Comparison of ENCODE assay signal across 1 cellular context in the genomic region with DNA sequence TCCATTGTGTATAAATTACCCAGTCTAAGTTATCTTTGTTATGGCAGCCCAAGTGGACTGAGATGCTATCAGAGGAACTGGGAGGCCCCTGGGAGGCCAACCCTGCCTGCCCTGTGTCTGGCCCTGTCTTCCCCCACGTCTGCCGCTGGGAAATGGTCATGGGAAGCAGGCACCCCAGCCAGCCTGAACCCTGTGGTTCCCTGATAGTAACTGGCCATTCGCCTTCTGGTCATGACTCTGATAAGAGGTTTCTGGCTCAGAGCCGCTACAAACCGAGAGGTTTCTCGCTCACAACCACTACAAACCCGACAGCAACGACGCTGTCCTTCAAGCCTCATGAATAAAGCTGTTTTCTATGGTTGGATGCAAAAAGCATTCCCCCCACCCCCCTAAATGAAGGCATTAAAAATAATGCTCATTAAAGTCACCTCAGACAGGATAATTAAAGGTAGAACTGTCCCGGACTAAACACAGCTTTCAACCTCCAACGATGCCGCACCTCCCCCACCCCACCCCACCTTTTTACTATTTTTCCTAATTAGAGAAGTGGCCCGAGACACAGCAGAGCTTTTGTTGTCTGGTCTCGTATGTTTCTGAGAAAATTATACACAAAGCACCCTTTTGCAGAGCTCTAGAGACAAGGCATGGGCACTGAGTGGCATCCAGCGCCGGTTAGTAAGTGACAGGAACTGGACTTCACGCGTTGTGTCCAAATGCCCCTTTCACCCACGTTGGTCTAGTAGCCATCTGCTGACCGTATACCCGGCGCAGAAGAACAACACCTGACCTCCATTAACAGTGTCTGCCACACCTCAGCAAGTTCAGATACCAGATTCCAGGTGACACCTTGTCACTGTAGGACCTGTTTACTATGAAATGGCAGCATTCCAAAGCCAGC.
TF ChIP-seq lines count a peak whose summit lies in the region.

No MANE protein-coding gene starts in this region.

TF ChIP-seq in K562, 482 proteins besides CTCF, POLR2A, EP300 and RAD21 (continued from another document and continues in another):
- no peak for TF ChIP-seq ZSCAN29 (IDR thresholded peaks at IDR 0.05)
- TF ChIP-seq ZNF551 (CRISPR knock-in tag; IDR thresholded peaks at IDR 0.05) = no peak
- peak; percentile 47; the same call in 1 of the 2 replicates for TF ChIP-seq SPI1 (IDR thresholded peaks at IDR 0.05; ENCODE audit: borderline replicate concordance, low read depth, low read length)
- TF ChIP-seq, protein P1, sequence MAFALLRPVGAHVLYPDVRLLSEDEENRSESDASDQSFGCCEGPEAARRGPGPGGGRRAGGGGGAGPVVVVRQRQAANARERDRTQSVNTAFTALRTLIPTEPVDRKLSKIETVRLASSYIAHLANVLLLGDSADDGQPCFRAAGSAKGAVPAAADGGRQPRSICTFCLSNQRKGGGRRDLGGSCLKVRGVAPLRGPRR (CRISPR knock-in tag; IDR thresholded peaks at IDR 0.05) = no peak
- no peak for TF ChIP-seq RFX1 (IDR thresholded peaks at IDR 0.05)
- no peak for TF ChIP-seq KLF6 (CRISPR knock-in tag; IDR thresholded peaks at IDR 0.05; ENCODE audit: borderline replicate concordance)
- TF ChIP-seq ZFP30 (CRISPR knock-in tag; IDR thresholded peaks at IDR 0.05; ENCODE audit: borderline replicate concordance) = no peak
- TF ChIP-seq TCF3 (CRISPR knock-in tag; IDR thresholded peaks at IDR 0.05) = peak; percentile 97
- TF ChIP-seq ZBED1 (IDR thresholded peaks at IDR 0.05) = peak; percentile 93
- TF ChIP-seq, protein P2, sequence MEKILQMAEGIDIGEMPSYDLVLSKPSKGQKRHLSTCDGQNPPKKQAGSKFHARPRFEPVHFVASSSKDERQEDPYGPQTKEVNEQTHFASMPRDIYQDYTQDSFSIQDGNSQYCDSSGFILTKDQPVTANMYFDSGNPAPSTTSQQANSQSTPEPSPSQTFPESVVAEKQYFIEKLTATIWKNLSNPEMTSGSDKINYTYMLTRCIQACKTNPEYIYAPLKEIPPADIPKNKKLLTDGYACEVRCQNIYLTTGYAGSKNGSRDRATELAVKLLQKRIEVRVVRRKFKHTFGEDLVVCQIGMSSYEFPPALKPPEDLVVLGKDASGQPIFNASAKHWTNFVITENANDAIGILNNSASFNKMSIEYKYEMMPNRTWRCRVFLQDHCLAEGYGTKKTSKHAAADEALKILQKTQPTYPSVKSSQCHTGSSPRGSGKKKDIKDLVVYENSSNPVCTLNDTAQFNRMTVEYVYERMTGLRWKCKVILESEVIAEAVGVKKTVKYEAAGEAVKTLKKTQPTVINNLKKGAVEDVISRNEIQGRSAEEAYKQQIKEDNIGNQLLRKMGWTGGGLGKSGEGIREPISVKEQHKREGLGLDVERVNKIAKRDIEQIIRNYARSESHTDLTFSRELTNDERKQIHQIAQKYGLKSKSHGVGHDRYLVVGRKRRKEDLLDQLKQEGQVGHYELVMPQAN (IDR thresholded peaks at IDR 0.05; ENCODE audit: borderline replicate concordance) = no peak
- TF ChIP-seq CSDE1 (IDR thresholded peaks at IDR 0.05) = no peak
- peak; percentile 89 for TF ChIP-seq MYNN (IDR thresholded peaks at IDR 0.05)
- no peak for TF ChIP-seq MYNN (CRISPR knock-in tag; IDR thresholded peaks at IDR 0.05)
- peak; percentile 67 for TF ChIP-seq TBP (optimal IDR thresholded peaks at IDR 0.05; ENCODE audit: low read depth, low read length)
- TF ChIP-seq EGR1 (conservative IDR thresholded peaks at IDR 0.05) = peak; percentile 50
- no peak for TF ChIP-seq RBM25 (IDR thresholded peaks at IDR 0.05; ENCODE audit: low read depth, low read length, severe bottlenecking)
- TF ChIP-seq, protein P3, sequence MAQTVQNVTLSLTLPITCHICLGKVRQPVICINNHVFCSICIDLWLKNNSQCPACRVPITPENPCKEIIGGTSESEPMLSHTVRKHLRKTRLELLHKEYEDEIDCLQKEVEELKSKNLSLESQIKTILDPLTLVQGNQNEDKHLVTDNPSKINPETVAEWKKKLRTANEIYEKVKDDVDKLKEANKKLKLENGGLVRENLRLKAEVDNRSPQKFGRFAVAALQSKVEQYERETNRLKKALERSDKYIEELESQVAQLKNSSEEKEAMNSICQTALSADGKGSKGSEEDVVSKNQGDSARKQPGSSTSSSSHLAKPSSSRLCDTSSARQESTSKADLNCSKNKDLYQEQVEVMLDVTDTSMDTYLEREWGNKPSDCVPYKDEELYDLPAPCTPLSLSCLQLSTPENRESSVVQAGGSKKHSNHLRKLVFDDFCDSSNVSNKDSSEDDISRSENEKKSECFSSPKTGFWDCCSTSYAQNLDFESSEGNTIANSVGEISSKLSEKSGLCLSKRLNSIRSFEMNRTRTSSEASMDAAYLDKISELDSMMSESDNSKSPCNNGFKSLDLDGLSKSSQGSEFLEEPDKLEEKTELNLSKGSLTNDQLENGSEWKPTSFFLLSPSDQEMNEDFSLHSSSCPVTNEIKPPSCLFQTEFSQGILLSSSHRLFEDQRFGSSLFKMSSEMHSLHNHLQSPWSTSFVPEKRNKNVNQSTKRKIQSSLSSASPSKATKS (CRISPR knock-in tag; IDR thresholded peaks at IDR 0.05) = no peak
- peak; percentile 98 for TF ChIP-seq LEF1 (IDR thresholded peaks at IDR 0.05)
- no peak for TF ChIP-seq ZNF354B (CRISPR knock-in tag; IDR thresholded peaks at IDR 0.05)
- no peak for TF ChIP-seq ZNF134 (CRISPR knock-in tag; conservative IDR thresholded peaks at IDR 0.05)
- TF ChIP-seq, protein P4, sequence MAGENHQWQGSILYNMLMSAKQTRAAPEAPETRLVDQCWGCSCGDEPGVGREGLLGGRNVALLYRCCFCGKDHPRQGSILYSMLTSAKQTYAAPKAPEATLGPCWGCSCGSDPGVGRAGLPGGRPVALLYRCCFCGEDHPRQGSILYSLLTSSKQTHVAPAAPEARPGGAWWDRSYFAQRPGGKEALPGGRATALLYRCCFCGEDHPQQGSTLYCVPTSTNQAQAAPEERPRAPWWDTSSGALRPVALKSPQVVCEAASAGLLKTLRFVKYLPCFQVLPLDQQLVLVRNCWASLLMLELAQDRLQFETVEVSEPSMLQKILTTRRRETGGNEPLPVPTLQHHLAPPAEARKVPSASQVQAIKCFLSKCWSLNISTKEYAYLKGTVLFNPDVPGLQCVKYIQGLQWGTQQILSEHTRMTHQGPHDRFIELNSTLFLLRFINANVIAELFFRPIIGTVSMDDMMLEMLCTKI (IDR thresholded peaks at IDR 0.05; ENCODE audit: partially characterized antibody) = no peak
- TF ChIP-seq JUN (IDR thresholded peaks at IDR 0.05; ENCODE audit: borderline replicate concordance, low read depth, low read length) = peak; percentile 58; the same call in 1 of the 2 replicates
- TF ChIP-seq JUN (CRISPR knock-in tag; IDR thresholded peaks at IDR 0.05; ENCODE audit: borderline replicate concordance) = no peak
- TF ChIP-seq RBM22 (IDR thresholded peaks at IDR 0.05; ENCODE audit: low read depth, low read length, poor library complexity, severe bottlenecking) = no peak
- TF ChIP-seq ZFX (CRISPR knock-in tag; IDR thresholded peaks at IDR 0.05) = no peak
- peak; percentile 95 to 99; a peak in 3 of 4 replicates for TF ChIP-seq TBL1XR1 (IDR thresholded peaks at IDR 0.05; ENCODE audit: low read length in 2 of 2)
- TF ChIP-seq ZSCAN32 (CRISPR knock-in tag; IDR thresholded peaks at IDR 0.05) = no peak
- no peak for TF ChIP-seq NFYB (IDR thresholded peaks at IDR 0.05; ENCODE audit: extremely low read depth, insufficient read length)
- no peak for TF ChIP-seq ZNF583 (CRISPR knock-in tag; IDR thresholded peaks at IDR 0.05)
- TF ChIP-seq, protein P5, sequence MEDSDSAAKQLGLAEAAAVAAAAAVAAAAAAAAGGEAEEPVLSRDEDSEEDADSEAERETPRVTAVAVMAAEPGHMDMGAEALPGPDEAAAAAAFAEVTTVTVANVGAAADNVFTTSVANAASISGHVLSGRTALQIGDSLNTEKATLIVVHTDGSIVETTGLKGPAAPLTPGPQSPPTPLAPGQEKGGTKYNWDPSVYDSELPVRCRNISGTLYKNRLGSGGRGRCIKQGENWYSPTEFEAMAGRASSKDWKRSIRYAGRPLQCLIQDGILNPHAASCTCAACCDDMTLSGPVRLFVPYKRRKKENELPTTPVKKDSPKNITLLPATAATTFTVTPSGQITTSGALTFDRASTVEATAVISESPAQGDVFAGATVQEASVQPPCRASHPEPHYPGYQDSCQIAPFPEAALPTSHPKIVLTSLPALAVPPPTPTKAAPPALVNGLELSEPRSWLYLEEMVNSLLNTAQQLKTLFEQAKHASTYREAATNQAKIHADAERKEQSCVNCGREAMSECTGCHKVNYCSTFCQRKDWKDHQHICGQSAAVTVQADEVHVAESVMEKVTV (CRISPR knock-in tag; IDR thresholded peaks at IDR 0.05) = no peak
- TF ChIP-seq CREB1 (IDR thresholded peaks at IDR 0.05) = peak; percentile 65; the same call in 1 of the 2 replicates
- TF ChIP-seq CREB1 (CRISPR knock-in tag; IDR thresholded peaks at IDR 0.05) = no peak
- TF ChIP-seq NFXL1 (CRISPR knock-in tag; IDR thresholded peaks at IDR 0.05) = no peak
- TF ChIP-seq BRF1 (IDR thresholded peaks at IDR 0.05; ENCODE audit: borderline replicate concordance, extremely low read depth, insufficient read length) = no peak
- TF ChIP-seq BRD4 (IDR thresholded peaks at IDR 0.05) = no peak; the same call in 1 of the 2 replicates
- TF ChIP-seq MIER1 (IDR thresholded peaks at IDR 0.05; ENCODE audit: low read depth) = no peak
- TF ChIP-seq PYGO2 (tag; IDR thresholded peaks at IDR 0.05) = peak; percentile 72; the same call in 1 of the 2 replicates
- peak; percentile 88 to 90 for TF ChIP-seq NCOA2 (IDR thresholded peaks at IDR 0.05; ENCODE audit: partially characterized antibody in 2 of 2)
- TF ChIP-seq, protein P6, sequence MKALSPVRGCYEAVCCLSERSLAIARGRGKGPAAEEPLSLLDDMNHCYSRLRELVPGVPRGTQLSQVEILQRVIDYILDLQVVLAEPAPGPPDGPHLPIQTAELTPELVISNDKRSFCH (CRISPR knock-in tag; IDR thresholded peaks at IDR 0.05) = no peak
- TF ChIP-seq, protein P6 (tag; IDR thresholded peaks at IDR 0.05) = peak; percentile 68
- no peak for TF ChIP-seq HDAC8 (tag; IDR thresholded peaks at IDR 0.05)
- TF ChIP-seq HDAC6 (IDR thresholded peaks at IDR 0.05; ENCODE audit: low read depth, low read length) = no peak
- TF ChIP-seq XRCC4 (IDR thresholded peaks at IDR 0.05; ENCODE audit: extremely low read depth, insufficient read depth, insufficient read length) = no peak
- TF ChIP-seq SNRNP70 (optimal IDR thresholded peaks at IDR 0.05; ENCODE audit: low read depth, low read length) = no peak
- no peak for TF ChIP-seq IFI16 (CRISPR knock-in tag; IDR thresholded peaks at IDR 0.05)
- TF ChIP-seq FOS (IDR thresholded peaks at IDR 0.05; ENCODE audit: extremely low read depth, insufficient read length) = no peak
- TF ChIP-seq HNRNPH1 (optimal IDR thresholded peaks at IDR 0.05; ENCODE audit: low read depth, low read length) = no peak
- TF ChIP-seq, protein P7, sequence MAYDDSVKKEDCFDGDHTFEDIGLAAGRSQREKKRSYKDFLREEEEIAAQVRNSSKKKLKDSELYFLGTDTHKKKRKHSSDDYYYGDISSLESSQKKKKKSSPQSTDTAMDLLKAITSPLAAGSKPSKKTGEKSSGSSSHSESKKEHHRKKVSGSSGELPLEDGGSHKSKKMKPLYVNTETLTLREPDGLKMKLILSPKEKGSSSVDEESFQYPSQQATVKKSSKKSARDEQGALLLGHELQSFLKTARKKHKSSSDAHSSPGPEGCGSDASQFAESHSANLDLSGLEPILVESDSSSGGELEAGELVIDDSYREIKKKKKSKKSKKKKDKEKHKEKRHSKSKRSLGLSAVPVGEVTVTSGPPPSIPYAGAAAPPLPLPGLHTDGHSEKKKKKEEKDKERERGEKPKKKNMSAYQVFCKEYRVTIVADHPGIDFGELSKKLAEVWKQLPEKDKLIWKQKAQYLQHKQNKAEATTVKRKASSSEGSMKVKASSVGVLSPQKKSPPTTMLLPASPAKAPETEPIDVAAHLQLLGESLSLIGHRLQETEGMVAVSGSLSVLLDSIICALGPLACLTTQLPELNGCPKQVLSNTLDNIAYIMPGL (CRISPR knock-in tag; IDR thresholded peaks at IDR 0.05) = no peak
- TF ChIP-seq, protein P8, sequence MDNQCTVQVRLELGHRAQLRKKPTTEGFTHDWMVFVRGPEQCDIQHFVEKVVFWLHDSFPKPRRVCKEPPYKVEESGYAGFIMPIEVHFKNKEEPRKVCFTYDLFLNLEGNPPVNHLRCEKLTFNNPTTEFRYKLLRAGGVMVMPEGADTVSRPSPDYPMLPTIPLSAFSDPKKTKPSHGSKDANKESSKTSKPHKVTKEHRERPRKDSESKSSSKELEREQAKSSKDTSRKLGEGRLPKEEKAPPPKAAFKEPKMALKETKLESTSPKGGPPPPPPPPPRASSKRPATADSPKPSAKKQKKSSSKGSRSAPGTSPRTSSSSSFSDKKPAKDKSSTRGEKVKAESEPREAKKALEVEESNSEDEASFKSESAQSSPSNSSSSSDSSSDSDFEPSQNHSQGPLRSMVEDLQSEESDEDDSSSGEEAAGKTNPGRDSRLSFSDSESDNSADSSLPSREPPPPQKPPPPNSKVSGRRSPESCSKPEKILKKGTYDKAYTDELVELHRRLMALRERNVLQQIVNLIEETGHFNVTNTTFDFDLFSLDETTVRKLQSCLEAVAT (IDR thresholded peaks at IDR 0.05) = peak in 1 of 2 experiments; percentile 64; a peak in 1 of 4 replicates
- no peak for TF ChIP-seq ZNF174 (CRISPR knock-in tag; IDR thresholded peaks at IDR 0.05)
- TF ChIP-seq MCM7 (IDR thresholded peaks at IDR 0.05) = no peak
- peak; percentile 66 for TF ChIP-seq L3MBTL2 (IDR thresholded peaks at IDR 0.05)
- no peak for TF ChIP-seq ZNF324 (CRISPR knock-in tag; IDR thresholded peaks at IDR 0.05)
- TF ChIP-seq, protein P9, sequence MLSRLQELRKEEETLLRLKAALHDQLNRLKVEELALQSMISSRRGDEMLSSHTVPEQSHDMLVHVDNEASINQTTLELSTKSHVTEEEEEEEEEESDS (CRISPR knock-in tag; IDR thresholded peaks at IDR 0.05) = no peak
- peak; percentile 40; the same call in 1 of the 2 replicates for TF ChIP-seq POLR2G (IDR thresholded peaks at IDR 0.05; ENCODE audit: low read depth, low read length)
- peak; percentile 95; the same call in 1 of the 2 replicates for TF ChIP-seq NCOA1 (IDR thresholded peaks at IDR 0.05; ENCODE audit: low read depth)
